In genomic region chr1:55594701-55595100, GRCh38 we compare ENCODE assay signal across 31 cellular contexts.
"Had no signal": no experiment of that assay in that cellular context is flagged by ENCODE, and none has a peak within 500 bp of the region (broad histone marks: within the 10 kb centered on the region; RNA-seq: fewer than 3 reads in every experiment).

No MANE protein-coding gene starts in this region.

- H3K27me3 ChIP-seq: adrenal gland, body of pancreas, foreskin keratinocyte, gastrocnemius medialis had no signal

- H3K36me3 Mint-ChIP-seq: activated CD4-positive, alpha-beta memory T cell treated with anti-CD3 and anti-CD28 coated beads for 36 hours; activated CD8-positive, alpha-beta memory T cell treated with anti-CD3 and anti-CD28 coated beads, Interleukin-2, amount 10 ng/mL, durations not matched to agents 7 days and 5 days; activated naive CD4-positive, alpha-beta T cell treated with anti-CD3 and anti-CD28 coated beads, Interleukin-2, amount 50 U/mL, for 24 hours; activated naive CD8-positive, alpha-beta T cell treated with anti-CD3 and anti-CD28 coated beads for 36 hours had no signal

- H3K36me3 ChIP-seq: adrenal gland, gastrocnemius medialis had no signal

- H3K9me3 Mint-ChIP-seq: activated CD4-positive, alpha-beta T cell treated with anti-CD3 and anti-CD28 coated beads, Interleukin-2, amount 10 ng/mL, durations not matched to agents 24 days and 14 days; activated T-helper 1 cell treated with anti-CD3 and anti-CD28 coated beads, Interleukin-12 subunit alpha, Interleukin-12 subunit beta, Interleukin-2, Interleukin-4 antibody, amounts not matched to agents 30 ng/mL and 10 ng/mL and 1 ng/mL, durations not matched to agents 14 hours and 24 hours and 36 hours; activated T-helper 2 cell treated with anti-CD3 and anti-CD28 coated beads, Interferon-gamma antibody, Interleukin-2, Interleukin-4, amounts not matched to agents 10 μg/mL and 5 μg/mL and 100 μg/mL, durations not matched to agents 14 hours and 24 hours and 36 hours had no signal

- DNase-seq: activated CD4-positive, alpha-beta memory T cell treated with anti-CD3 and anti-CD28 coated beads for 36 hours; activated CD4-positive, alpha-beta T cell treated with anti-CD3 and anti-CD28 coated beads for 36 hours; activated CD4-positive, alpha-beta T cell treated with anti-CD3 and anti-CD28 coated beads, Interleukin-2, amount 10 ng/mL, durations not matched to agents 24 days and 14 days; activated CD4-positive, CD25-positive, alpha-beta regulatory T cell; activated CD4-positive, CD25-positive, alpha-beta regulatory T cell treated with anti-CD3 and anti-CD28 coated beads, Interleukin-2, amount 50 U/mL, for 72 hours; activated CD8-positive, alpha-beta memory T cell treated with anti-CD3 and anti-CD28 coated beads, Interleukin-2, amount 10 ng/mL, durations not matched to agents 7 days and 5 days; activated CD8-positive, alpha-beta memory T cell treated with anti-CD3 and anti-CD28 coated beads, Interleukin-2, amount 50 U/mL, for 4 hours; activated CD8-positive, alpha-beta T cell treated with anti-CD3 and anti-CD28 coated beads, Interleukin-2, amount 10 ng/mL, durations not matched to agents 7 days and 5 days; activated effector memory CD4-positive, alpha-beta T cell treated with anti-CD3 and anti-CD28 coated beads, Interleukin-2, amount 50 U/mL, for 16 hours; activated naive CD4-positive, alpha-beta T cell treated with anti-CD3 and anti-CD28 coated beads for 36 hours; activated naive CD8-positive, alpha-beta T cell treated with anti-CD3 and anti-CD28 coated beads for 36 hours; activated naive CD8-positive, alpha-beta T cell treated with anti-CD3 and anti-CD28 coated beads, Interleukin-2, amount 50 U/mL, for 24 hours; activated T-cell treated with anti-CD3 and anti-CD28 coated beads, Interleukin-2, amount 50 U/mL, for 1 hour; activated T-cell treated with anti-CD3 and anti-CD28 coated beads, Interleukin-2, amount 50 U/mL, for 48 hours; adrenal gland; amygdala; aorta; body of pancreas; caudate nucleus; cortex of kidney; dermis blood vessel endothelial cell; effector CD8-positive, alpha-beta T cell; foreskin keratinocyte; gastrocnemius medialis; glutamatergic neuron; T-helper 2 cell had no signal

- H3K4me3 ChIP-seq: adrenal gland, body of pancreas, gastrocnemius medialis had no signal

- H3K4me1 Mint-ChIP-seq: activated CD4-positive, alpha-beta T cell treated with anti-CD3 and anti-CD28 coated beads for 36 hours; activated CD4-positive, alpha-beta T cell treated with anti-CD3 and anti-CD28 coated beads, Interleukin-2, amount 10 ng/mL, durations not matched to agents 24 days and 14 days; activated CD8-positive, alpha-beta memory T cell treated with anti-CD3 and anti-CD28 coated beads, Interleukin-2, amount 10 ng/mL, durations not matched to agents 7 days and 5 days; activated naive CD4-positive, alpha-beta T cell treated with anti-CD3 and anti-CD28 coated beads, Interleukin-2, amount 50 U/mL, for 24 hours; activated naive CD8-positive, alpha-beta T cell treated with anti-CD3 and anti-CD28 coated beads for 36 hours; activated naive CD8-positive, alpha-beta T cell treated with anti-CD3 and anti-CD28 coated beads, Interleukin-2, amount 50 U/mL, for 24 hours had no signal

- H3K27me3 Mint-ChIP-seq: activated CD8-positive, alpha-beta memory T cell treated with anti-CD3 and anti-CD28 coated beads, Interleukin-2, amount 10 ng/mL, durations not matched to agents 7 days and 5 days had no signal

- H3K27ac Mint-ChIP-seq: activated CD4-positive, alpha-beta memory T cell treated with anti-CD3 and anti-CD28 coated beads for 36 hours; activated CD4-positive, alpha-beta T cell treated with anti-CD3 and anti-CD28 coated beads for 36 hours; activated CD4-positive, alpha-beta T cell treated with anti-CD3 and anti-CD28 coated beads, Interleukin-2, amount 10 ng/mL, durations not matched to agents 24 days and 14 days; activated CD8-positive, alpha-beta memory T cell treated with anti-CD3 and anti-CD28 coated beads, Interleukin-2, amount 10 ng/mL, durations not matched to agents 7 days and 5 days; activated CD8-positive, alpha-beta T cell treated with anti-CD3 and anti-CD28 coated beads, Interleukin-2, amount 10 ng/mL, durations not matched to agents 7 days and 5 days; activated naive CD4-positive, alpha-beta T cell treated with anti-CD3 and anti-CD28 coated beads for 36 hours; activated naive CD4-positive, alpha-beta T cell treated with anti-CD3 and anti-CD28 coated beads, Interleukin-2, amount 50 U/mL, for 24 hours; activated naive CD8-positive, alpha-beta T cell treated with anti-CD3 and anti-CD28 coated beads for 36 hours; activated naive CD8-positive, alpha-beta T cell treated with anti-CD3 and anti-CD28 coated beads, Interleukin-2, amount 50 U/mL, for 24 hours; activated T-helper 1 cell treated with anti-CD3 and anti-CD28 coated beads, Interleukin-12 subunit alpha, Interleukin-12 subunit beta, Interleukin-2, Interleukin-4 antibody, amounts not matched to agents 30 ng/mL and 10 ng/mL and 1 ng/mL, durations not matched to agents 14 hours and 24 hours and 36 hours; activated T-helper 2 cell treated with anti-CD3 and anti-CD28 coated beads, Interferon-gamma antibody, Interleukin-2, Interleukin-4, amounts not matched to agents 10 μg/mL and 5 μg/mL and 100 μg/mL, durations not matched to agents 14 hours and 24 hours and 36 hours had no signal

- ATAC-seq: activated CD4-positive, alpha-beta T cell treated with anti-CD3 and anti-CD28 coated beads for 36 hours; activated CD8-positive, alpha-beta memory T cell treated with anti-CD3 and anti-CD28 coated beads, Interleukin-2, amount 10 ng/mL, durations not matched to agents 7 days and 5 days; activated CD8-positive, alpha-beta T cell treated with anti-CD3 and anti-CD28 coated beads, Interleukin-2, amount 10 ng/mL, durations not matched to agents 7 days and 5 days; activated naive CD8-positive, alpha-beta T cell treated with anti-CD3 and anti-CD28 coated beads, Interleukin-2, amount 50 U/mL, for 24 hours; body of pancreas; esophagus mucosa; foreskin keratinocyte; gastrocnemius medialis had no signal

- H3K27ac ChIP-seq: adrenal gland, body of pancreas, epithelial cell of prostate, foreskin keratinocyte, gastrocnemius medialis had no signal

- H3K9me3 ChIP-seq: adrenal gland, body of pancreas, gastrocnemius medialis had no signal

- H3K4me3 Mint-ChIP-seq: activated CD4-positive, alpha-beta memory T cell treated with anti-CD3 and anti-CD28 coated beads for 36 hours; activated CD4-positive, alpha-beta T cell treated with anti-CD3 and anti-CD28 coated beads for 36 hours; activated CD4-positive, alpha-beta T cell treated with anti-CD3 and anti-CD28 coated beads, Interleukin-2, amount 10 ng/mL, durations not matched to agents 24 days and 14 days; activated CD8-positive, alpha-beta memory T cell treated with anti-CD3 and anti-CD28 coated beads, Interleukin-2, amount 10 ng/mL, durations not matched to agents 7 days and 5 days; activated CD8-positive, alpha-beta T cell treated with anti-CD3 and anti-CD28 coated beads, Interleukin-2, amount 10 ng/mL, durations not matched to agents 7 days and 5 days; activated naive CD4-positive, alpha-beta T cell treated with anti-CD3 and anti-CD28 coated beads for 36 hours; activated naive CD4-positive, alpha-beta T cell treated with anti-CD3 and anti-CD28 coated beads, Interleukin-2, amount 50 U/mL, for 24 hours; activated naive CD8-positive, alpha-beta T cell treated with anti-CD3 and anti-CD28 coated beads for 36 hours; activated naive CD8-positive, alpha-beta T cell treated with anti-CD3 and anti-CD28 coated beads, Interleukin-2, amount 50 U/mL, for 24 hours; activated T-helper 1 cell treated with anti-CD3 and anti-CD28 coated beads, Interleukin-12 subunit alpha, Interleukin-12 subunit beta, Interleukin-2, Interleukin-4 antibody, amounts not matched to agents 30 ng/mL and 10 ng/mL and 1 ng/mL, durations not matched to agents 14 hours and 24 hours and 36 hours had no signal

- H3K4me1 ChIP-seq: adrenal gland, body of pancreas, foreskin keratinocyte, gastrocnemius medialis had no signal
